1 cellular context compared by ENCODE assay signal in genomic region chr16:57607676-57608461, GRCh38.
A peak's percentile ranks its signal among the peaks of the same experiment; 100 is the strongest.
TF ChIP-seq lines count a peak whose summit lies in the region.

No MANE protein-coding gene starts in this region.

TF ChIP-seq in HepG2, 621 proteins besides CTCF, POLR2A, EP300 and RAD21 (continued from another document):
- TF ChIP-seq, protein P1, sequence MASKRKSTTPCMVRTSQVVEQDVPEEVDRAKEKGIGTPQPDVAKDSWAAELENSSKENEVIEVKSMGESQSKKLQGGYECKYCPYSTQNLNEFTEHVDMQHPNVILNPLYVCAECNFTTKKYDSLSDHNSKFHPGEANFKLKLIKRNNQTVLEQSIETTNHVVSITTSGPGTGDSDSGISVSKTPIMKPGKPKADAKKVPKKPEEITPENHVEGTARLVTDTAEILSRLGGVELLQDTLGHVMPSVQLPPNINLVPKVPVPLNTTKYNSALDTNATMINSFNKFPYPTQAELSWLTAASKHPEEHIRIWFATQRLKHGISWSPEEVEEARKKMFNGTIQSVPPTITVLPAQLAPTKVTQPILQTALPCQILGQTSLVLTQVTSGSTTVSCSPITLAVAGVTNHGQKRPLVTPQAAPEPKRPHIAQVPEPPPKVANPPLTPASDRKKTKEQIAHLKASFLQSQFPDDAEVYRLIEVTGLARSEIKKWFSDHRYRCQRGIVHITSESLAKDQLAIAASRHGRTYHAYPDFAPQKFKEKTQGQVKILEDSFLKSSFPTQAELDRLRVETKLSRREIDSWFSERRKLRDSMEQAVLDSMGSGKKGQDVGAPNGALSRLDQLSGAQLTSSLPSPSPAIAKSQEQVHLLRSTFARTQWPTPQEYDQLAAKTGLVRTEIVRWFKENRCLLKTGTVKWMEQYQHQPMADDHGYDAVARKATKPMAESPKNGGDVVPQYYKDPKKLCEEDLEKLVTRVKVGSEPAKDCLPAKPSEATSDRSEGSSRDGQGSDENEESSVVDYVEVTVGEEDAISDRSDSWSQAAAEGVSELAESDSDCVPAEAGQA (IDR thresholded peaks at IDR 0.05; ENCODE audit: low read depth): no peak
- TF ChIP-seq, protein P1 (CRISPR knock-in tag; IDR thresholded peaks at IDR 0.05; ENCODE audit: borderline replicate concordance): no peak
- TF ChIP-seq ZNF674 (CRISPR knock-in tag; IDR thresholded peaks at IDR 0.05; ENCODE audit: low read depth) (no peak), MAFF (IDR thresholded peaks at IDR 0.05; ENCODE audit: low read depth, low read length) (peak; percentile 63; the same call in 1 of the 2 replicates), RELA (CRISPR knock-in tag; IDR thresholded peaks at IDR 0.05) (no peak), ZNF580 (CRISPR knock-in tag; IDR thresholded peaks at IDR 0.05; ENCODE audit: borderline replicate concordance, low read depth) (no peak), FOXJ3 (CRISPR knock-in tag; IDR thresholded peaks at IDR 0.05; ENCODE audit: borderline replicate concordance) (no peak), YY1 (IDR thresholded peaks at IDR 0.05; ENCODE audit: insufficient read depth, insufficient replicate concordance, low read depth, low read length) (no peak), CREBL2 (CRISPR knock-in tag; IDR thresholded peaks at IDR 0.05; ENCODE audit: borderline replicate concordance) (no peak), GATAD1 (CRISPR knock-in tag; IDR thresholded peaks at IDR 0.05) (no peak), TOE1 (CRISPR knock-in tag; IDR thresholded peaks at IDR 0.05) (no peak), YEATS4 (CRISPR knock-in tag; IDR thresholded peaks at IDR 0.05; ENCODE audit: borderline replicate concordance) (no peak), ZNF557 (CRISPR knock-in tag; IDR thresholded peaks at IDR 0.05) (no peak), SOX5 (CRISPR knock-in tag; IDR thresholded peaks at IDR 0.05; ENCODE audit: borderline replicate concordance) (peak; percentile 47; the same call in 1 of the 2 replicates), ZFP62 (CRISPR knock-in tag; IDR thresholded peaks at IDR 0.05) (no peak), ZNF30 (CRISPR knock-in tag; IDR thresholded peaks at IDR 0.05) (no peak), ZNF629 (CRISPR knock-in tag; conservative IDR thresholded peaks at IDR 0.05) (peak; percentile 90), CHD2 (IDR thresholded peaks at IDR 0.05; ENCODE audit: low read depth, low read length) (no peak), TBX3 (IDR thresholded peaks at IDR 0.05; ENCODE audit: borderline replicate concordance) (no peak)
- TF ChIP-seq, protein P2, sequence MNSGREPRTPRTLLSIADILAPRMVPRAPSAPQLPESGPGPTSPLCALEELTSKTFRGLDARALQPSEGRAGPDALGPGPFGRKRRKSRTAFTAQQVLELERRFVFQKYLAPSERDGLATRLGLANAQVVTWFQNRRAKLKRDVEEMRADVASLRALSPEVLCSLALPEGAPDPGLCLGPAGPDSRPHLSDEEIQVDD (CRISPR knock-in tag; IDR thresholded peaks at IDR 0.05; ENCODE audit: borderline replicate concordance): no peak
- TF ChIP-seq, protein P3, sequence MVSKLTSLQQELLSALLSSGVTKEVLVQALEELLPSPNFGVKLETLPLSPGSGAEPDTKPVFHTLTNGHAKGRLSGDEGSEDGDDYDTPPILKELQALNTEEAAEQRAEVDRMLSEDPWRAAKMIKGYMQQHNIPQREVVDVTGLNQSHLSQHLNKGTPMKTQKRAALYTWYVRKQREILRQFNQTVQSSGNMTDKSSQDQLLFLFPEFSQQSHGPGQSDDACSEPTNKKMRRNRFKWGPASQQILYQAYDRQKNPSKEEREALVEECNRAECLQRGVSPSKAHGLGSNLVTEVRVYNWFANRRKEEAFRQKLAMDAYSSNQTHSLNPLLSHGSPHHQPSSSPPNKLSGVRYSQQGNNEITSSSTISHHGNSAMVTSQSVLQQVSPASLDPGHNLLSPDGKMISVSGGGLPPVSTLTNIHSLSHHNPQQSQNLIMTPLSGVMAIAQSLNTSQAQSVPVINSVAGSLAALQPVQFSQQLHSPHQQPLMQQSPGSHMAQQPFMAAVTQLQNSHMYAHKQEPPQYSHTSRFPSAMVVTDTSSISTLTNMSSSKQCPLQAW (CRISPR knock-in tag; IDR thresholded peaks at IDR 0.05): no peak
- TF ChIP-seq, protein P4, sequence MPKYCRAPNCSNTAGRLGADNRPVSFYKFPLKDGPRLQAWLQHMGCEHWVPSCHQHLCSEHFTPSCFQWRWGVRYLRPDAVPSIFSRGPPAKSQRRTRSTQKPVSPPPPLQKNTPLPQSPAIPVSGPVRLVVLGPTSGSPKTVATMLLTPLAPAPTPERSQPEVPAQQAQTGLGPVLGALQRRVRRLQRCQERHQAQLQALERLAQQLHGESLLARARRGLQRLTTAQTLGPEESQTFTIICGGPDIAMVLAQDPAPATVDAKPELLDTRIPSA (CRISPR knock-in tag; IDR thresholded peaks at IDR 0.05; ENCODE audit: borderline replicate concordance): no peak
- TF ChIP-seq, protein P5, sequence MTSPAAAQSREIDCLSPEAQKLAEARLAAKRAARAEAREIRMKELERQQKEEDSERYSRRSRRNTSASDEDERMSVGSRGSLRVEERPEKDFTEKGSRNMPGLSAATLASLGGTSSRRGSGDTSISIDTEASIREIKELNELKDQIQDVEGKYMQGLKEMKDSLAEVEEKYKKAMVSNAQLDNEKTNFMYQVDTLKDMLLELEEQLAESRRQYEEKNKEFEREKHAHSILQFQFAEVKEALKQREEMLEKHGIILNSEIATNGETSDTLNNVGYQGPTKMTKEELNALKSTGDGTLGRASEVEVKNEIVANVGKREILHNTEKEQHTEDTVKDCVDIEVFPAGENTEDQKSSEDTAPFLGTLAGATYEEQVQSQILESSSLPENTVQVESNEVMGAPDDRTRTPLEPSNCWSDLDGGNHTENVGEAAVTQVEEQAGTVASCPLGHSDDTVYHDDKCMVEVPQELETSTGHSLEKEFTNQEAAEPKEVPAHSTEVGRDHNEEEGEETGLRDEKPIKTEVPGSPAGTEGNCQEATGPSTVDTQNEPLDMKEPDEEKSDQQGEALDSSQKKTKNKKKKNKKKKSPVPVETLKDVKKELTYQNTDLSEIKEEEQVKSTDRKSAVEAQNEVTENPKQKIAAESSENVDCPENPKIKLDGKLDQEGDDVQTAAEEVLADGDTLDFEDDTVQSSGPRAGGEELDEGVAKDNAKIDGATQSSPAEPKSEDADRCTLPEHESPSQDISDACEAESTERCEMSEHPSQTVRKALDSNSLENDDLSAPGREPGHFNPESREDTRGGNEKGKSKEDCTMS (CRISPR knock-in tag; conservative IDR thresholded peaks at IDR 0.05): no peak
